In genomic region chr2:28336993-28337627, GRCh38 we compare ENCODE assay signal across 28 cellular contexts. TPM values are rescaled to one million over a fixed set of nuclear protein-coding genes. Genes with fewer than 3 reads are reported as not detected.
DNase-seq lines count a peak whose midpoint lies in the region; ATAC-seq and TF ChIP-seq lines count a peak whose summit lies in the region.
"Had no signal": no experiment of that assay in that cellular context is flagged by ENCODE, and none has a peak within 500 bp of the region (broad histone marks: within the 10 kb centered on the region; RNA-seq: fewer than 3 reads in every experiment).

No MANE protein-coding gene starts in this region.

- intact Hi-C loops in left cardiac atrium (cut with DNase I) = no loop called here
- intact Hi-C loops in uterus (cut with DNase I; ENCODE audit: low total_unique reads) = no loop called here

- no peaks in the 10 kb centered on the region for H3K36me3 ChIP-seq in right atrium auricular region
- H3K36me3 ChIP-seq in uterus = no peaks in the 10 kb centered on the region
- H3K36me3 ChIP-seq: transverse colon had no signal

- peak overlapping the region; percentile 43 to 83 for H3K27ac ChIP-seq in right atrium auricular region
- peak overlapping the region; percentile 73 to 75 for H3K27ac ChIP-seq in uterus
- H3K27ac ChIP-seq: BLaER1 treated with 17β-estradiol and CSF1 and Interleukin-3, amounts not matched to agents 10 nM and 100 nM; PC-9 had no signal

- no peak for DNase-seq in right atrium auricular region (ENCODE audit: low spot score)
- DNase-seq in left cardiac atrium = no peak
- no peak for DNase-seq in effector memory CD8-positive, alpha-beta T cell
- DNase-seq in osteocyte (ENCODE audit: extremely low spot score, unreplicated experiment) = peak; percentile 83
- DNase-seq in uterus = no peak
- DNase-seq: activated CD4-positive, alpha-beta T cell treated with anti-CD3 and anti-CD28 coated beads for 36 hours; activated CD8-positive, alpha-beta memory T cell treated with anti-CD3 and anti-CD28 coated beads for 24 hours; effector CD4-positive, alpha-beta T cell; left lung; midbrain; MM.1S; NCI-H1417 treated with DMSO at 0.1 percent for 48 hours; NCI-H510A; SIG-M5; stimulated activated CD4-positive, alpha-beta T cell treated with anti-CD3 and anti-CD28 coated beads, Interleukin-4, amount 100 ng/mL, for 1 hour; stimulated activated naive CD4-positive, alpha-beta T cell treated with Interleukin-2 at 50 U/mL for 16 hours; T-helper 1 cell; transverse colon had no signal

- TF ChIP-seq POLR2A in uterus (IDR thresholded peaks at IDR 0.05) = no peak

- H3K9me3 ChIP-seq in right atrium auricular region = no peaks in the 10 kb centered on the region
- no peaks in the 10 kb centered on the region for H3K9me3 ChIP-seq in uterus
- H3K9me3 ChIP-seq: A549; BLaER1 treated with 17β-estradiol and CSF1 and Interleukin-3, amounts not matched to agents 10 nM and 100 nM; left lung; transverse colon had no signal

- ATAC-seq in left cardiac atrium = no peak
- no peak for ATAC-seq in effector memory CD8-positive, alpha-beta T cell (replicated peaks)
- no peak for ATAC-seq in HG02610 (IDR thresholded peaks at IDR 0.05; ENCODE audit: unreplicated experiment)
- no peak for ATAC-seq in HG03442 (IDR thresholded peaks at IDR 0.05; ENCODE audit: unreplicated experiment)
- ATAC-seq in GM19397 (IDR thresholded peaks at IDR 0.05; ENCODE audit: unreplicated experiment) = no peak
- ATAC-seq: A549; activated CD4-positive, alpha-beta T cell treated with anti-CD3 and anti-CD28 coated beads for 36 hours; esophagus mucosa; K562; left lung had no signal

- H3K27me3 Mint-ChIP-seq in effector memory CD8-positive, alpha-beta T cell = no peaks in the 10 kb centered on the region
- no peaks in the 10 kb centered on the region for H3K27me3 Mint-ChIP-seq in osteocyte (ENCODE audit: unreplicated experiment)
- H3K27me3 Mint-ChIP-seq: activated CD4-positive, alpha-beta T cell treated with anti-CD3 and anti-CD28 coated beads for 36 hours; activated naive CD8-positive, alpha-beta T cell had no signal

- H3K4me3 ChIP-seq in right atrium auricular region = no peak overlapping the region
- H3K4me3 ChIP-seq in uterus = no peak overlapping the region
- H3K4me3 ChIP-seq: A549; BLaER1 treated with 17β-estradiol and CSF1 and Interleukin-3, amounts not matched to agents 10 nM and 100 nM; K562; left lung; PC-9; transverse colon had no signal

- H3K9me3 Mint-ChIP-seq in effector memory CD8-positive, alpha-beta T cell = no peaks in the 10 kb centered on the region
- no peaks in the 10 kb centered on the region for H3K9me3 Mint-ChIP-seq in osteocyte (ENCODE audit: unreplicated experiment)
- H3K9me3 Mint-ChIP-seq: neural crest cell had no signal

- no peaks in the 10 kb centered on the region for H3K27me3 ChIP-seq in right atrium auricular region
- no peaks in the 10 kb centered on the region for H3K27me3 ChIP-seq in uterus
- H3K27me3 ChIP-seq: BLaER1 treated with 17β-estradiol and CSF1 and Interleukin-3, amounts not matched to agents 10 nM and 100 nM; left lung; transverse colon had no signal

- H3K4me1 ChIP-seq in right atrium auricular region = peaks cover 2 to 94% of the 10 kb centered on the region in 2 donors
- peaks cover 0 to 8% of the 10 kb centered on the region in 2 donors for H3K4me1 ChIP-seq in uterus
- H3K4me1 ChIP-seq: left lung had no signal

- peaks cover 5 to 16% of the 10 kb centered on the region in 2 donors for H3K4me1 Mint-ChIP-seq in effector memory CD8-positive, alpha-beta T cell (ENCODE audit: low read depth in 2 of 2)
- peaks cover 71% of the 10 kb centered on the region for H3K4me1 Mint-ChIP-seq in osteocyte (ENCODE audit: unreplicated experiment)
- H3K4me1 Mint-ChIP-seq: activated CD4-positive, alpha-beta T cell treated with anti-CD3 and anti-CD28 coated beads for 36 hours had no signal

- no peak overlapping the region for H3K4me3 Mint-ChIP-seq in effector memory CD8-positive, alpha-beta T cell
- no peak overlapping the region for H3K4me3 Mint-ChIP-seq in osteocyte (ENCODE audit: unreplicated experiment)
- H3K4me3 Mint-ChIP-seq: activated CD4-positive, alpha-beta T cell treated with anti-CD3 and anti-CD28 coated beads for 36 hours; activated naive CD8-positive, alpha-beta T cell; neural crest cell had no signal

- TF ChIP-seq CTCF in right atrium auricular region (IDR thresholded peaks at IDR 0.05) (no peak), osteocyte (IDR thresholded peaks at IDR 0.05) (no peak), uterus (IDR thresholded peaks at IDR 0.05) (no peak)

- peaks cover 3% of the 10 kb centered on the region for H3K36me3 Mint-ChIP-seq in effector memory CD8-positive, alpha-beta T cell (ENCODE audit: insufficient read depth)
- no peaks in the 10 kb centered on the region for H3K36me3 Mint-ChIP-seq in osteocyte (ENCODE audit: unreplicated experiment)
- H3K36me3 Mint-ChIP-seq: activated naive CD8-positive, alpha-beta T cell had no signal

- peak overlapping the region; percentile 66 to 83 for H3K27ac Mint-ChIP-seq in effector memory CD8-positive, alpha-beta T cell
- H3K27ac Mint-ChIP-seq in osteocyte (ENCODE audit: unreplicated experiment) = peak overlapping the region; percentile 96
- H3K27ac Mint-ChIP-seq: activated CD4-positive, alpha-beta T cell treated with anti-CD3 and anti-CD28 coated beads for 36 hours; activated naive CD8-positive, alpha-beta T cell had no signal

RNA-seq across cellular contexts. Expression of gene FOSL2, which starts 55.5 kb away (rescaled TPM):
- total RNA-seq in right atrium auricular region = 100 to 1,000 TPM in 1 of 2 donors, 10 to 100 TPM in 1; 54.0 to 116 TPM
- total RNA-seq in left cardiac atrium = 100 to 1,000 TPM in 1 of 2 donors, 10 to 100 TPM in 1; 66.6 to 140 TPM
- 82.6 and 83.2 TPM in 2 replicates for total RNA-seq in osteocyte
- total RNA-seq in uterus = 100 to 1,000 TPM in 1 of 4 donors, 10 to 100 TPM in 3; 39.8 to 134 (median 58.7) TPM
